Comparison of ENCODE assay signal across 27 cellular contexts in genomic region chr1:51744506-51745303, GRCh38.
DNase-seq lines count a peak whose midpoint lies in the region; ATAC-seq and TF ChIP-seq lines count a peak whose summit lies in the region.
"Had no signal": no experiment of that assay in that cellular context is flagged by ENCODE, and none has a peak within 500 bp of the region (broad histone marks: within the 10 kb centered on the region; RNA-seq: fewer than 3 reads in every experiment).

No MANE protein-coding gene starts in this region.

- H3K9me3 ChIP-seq in T-helper 17 cell (ENCODE audit: control insufficient read depth, low read length, poor library complexity, severe bottlenecking) (no peaks in the 10 kb centered on the region), breast epithelium (no peaks in the 10 kb centered on the region)
- H3K9me3 ChIP-seq: upper lobe of right lung had no signal

- TF ChIP-seq POLR2A in breast epithelium (IDR thresholded peaks at IDR 0.05), result no peak

- H3K9me3 Mint-ChIP-seq in activated CD4-positive, alpha-beta T cell treated with anti-CD3 and anti-CD28 coated beads for 36 hours (ENCODE audit: low read depth), result no peaks in the 10 kb centered on the region
- no peaks in the 10 kb centered on the region for H3K9me3 Mint-ChIP-seq in nephron
- no peaks in the 10 kb centered on the region for H3K9me3 Mint-ChIP-seq in stimulated activated memory B cell treated with anti-CD40 and anti-IgM and Interleukin-4, amounts not matched to agents 10 μg/mL and 1 μg/mL and 100 μg/mL, for 72 hours
- H3K9me3 Mint-ChIP-seq: activated naive CD4-positive, alpha-beta T cell treated with anti-CD3 and anti-CD28 coated beads for 36 hours; CD8-positive, alpha-beta T cell had no signal

- H3K4me1 ChIP-seq in breast epithelium, result no peaks in the 10 kb centered on the region

- ATAC-seq in activated CD4-positive, alpha-beta T cell treated with anti-CD3 and anti-CD28 coated beads for 36 hours, result peak; percentile 44
- ATAC-seq in GM21529 (IDR thresholded peaks at IDR 0.05; ENCODE audit: unreplicated experiment) (peak; percentile 55), T-helper 17 cell (no peak), HG02973 (IDR thresholded peaks at IDR 0.05; ENCODE audit: unreplicated experiment) (no peak)
- ATAC-seq in stimulated activated memory B cell treated with anti-CD40 and anti-IgM and Interleukin-4, amounts not matched to agents 10 μg/mL and 1 μg/mL and 100 μg/mL, for 72 hours, result no peak
- ATAC-seq: CD8-positive, alpha-beta T cell; HCT116; Panc1; upper lobe of right lung had no signal

- peaks cover 26% of the 10 kb centered on the region for H3K4me1 Mint-ChIP-seq in activated CD4-positive, alpha-beta T cell treated with anti-CD3 and anti-CD28 coated beads for 36 hours
- peaks cover 20% of the 10 kb centered on the region for H3K4me1 Mint-ChIP-seq in T-helper 17 cell
- H3K4me1 Mint-ChIP-seq in nephron, result peaks cover 12% of the 10 kb centered on the region
- peaks cover 35% of the 10 kb centered on the region for H3K4me1 Mint-ChIP-seq in stimulated activated memory B cell treated with anti-CD40 and anti-IgM and Interleukin-4, amounts not matched to agents 10 μg/mL and 1 μg/mL and 100 μg/mL, for 72 hours

- no peaks in the 10 kb centered on the region for H3K27me3 Mint-ChIP-seq in activated CD4-positive, alpha-beta T cell treated with anti-CD3 and anti-CD28 coated beads for 36 hours
- H3K27me3 Mint-ChIP-seq in T-helper 17 cell (no peaks in the 10 kb centered on the region), nephron (ENCODE audit: low read depth) (no peaks in the 10 kb centered on the region)
- H3K27me3 Mint-ChIP-seq in stimulated activated memory B cell treated with anti-CD40 and anti-IgM and Interleukin-4, amounts not matched to agents 10 μg/mL and 1 μg/mL and 100 μg/mL, for 72 hours, result no peaks in the 10 kb centered on the region

- no peak overlapping the region for H3K4me3 Mint-ChIP-seq in activated CD4-positive, alpha-beta T cell treated with anti-CD3 and anti-CD28 coated beads for 36 hours
- H3K4me3 Mint-ChIP-seq in T-helper 17 cell, result no peak overlapping the region
- no peak overlapping the region for H3K4me3 Mint-ChIP-seq in nephron
- no peak overlapping the region for H3K4me3 Mint-ChIP-seq in stimulated activated memory B cell treated with anti-CD40 and anti-IgM and Interleukin-4, amounts not matched to agents 10 μg/mL and 1 μg/mL and 100 μg/mL, for 72 hours
- H3K4me3 Mint-ChIP-seq: activated naive CD4-positive, alpha-beta T cell treated with anti-CD3 and anti-CD28 coated beads for 36 hours; CD8-positive, alpha-beta T cell had no signal

- H3K36me3 ChIP-seq in breast epithelium, result no peaks in the 10 kb centered on the region

- H3K36me3 Mint-ChIP-seq in activated CD4-positive, alpha-beta T cell treated with anti-CD3 and anti-CD28 coated beads for 36 hours (ENCODE audit: low read depth), result peaks cover 9% of the 10 kb centered on the region
- H3K36me3 Mint-ChIP-seq in T-helper 17 cell (ENCODE audit: low read depth) (peaks cover 6% of the 10 kb centered on the region), nephron (ENCODE audit: low read depth) (peaks cover 24% of the 10 kb centered on the region)
- H3K36me3 Mint-ChIP-seq in stimulated activated memory B cell treated with anti-CD40 and anti-IgM and Interleukin-4, amounts not matched to agents 10 μg/mL and 1 μg/mL and 100 μg/mL, for 72 hours, result peaks cover 27% of the 10 kb centered on the region

- no peak for TF ChIP-seq CTCF in nephron (IDR thresholded peaks at IDR 0.05; ENCODE audit: unreplicated experiment in 3 of 3)
- TF ChIP-seq CTCF in breast epithelium (IDR thresholded peaks at IDR 0.05), result no peak

- H3K27ac Mint-ChIP-seq in activated CD4-positive, alpha-beta T cell treated with anti-CD3 and anti-CD28 coated beads for 36 hours, result no peak overlapping the region
- H3K27ac Mint-ChIP-seq in T-helper 17 cell (peak overlapping the region; percentile 6), nephron (peak overlapping the region in 2 of 3 experiments; percentile 3 to 9)
- H3K27ac Mint-ChIP-seq in stimulated activated memory B cell treated with anti-CD40 and anti-IgM and Interleukin-4, amounts not matched to agents 10 μg/mL and 1 μg/mL and 100 μg/mL, for 72 hours, result no peak overlapping the region
- H3K27ac Mint-ChIP-seq: activated naive CD4-positive, alpha-beta T cell treated with anti-CD3 and anti-CD28 coated beads for 36 hours; CD8-positive, alpha-beta T cell had no signal

- POLR2A ChIA-PET in activated CD4-positive, alpha-beta T cell treated with anti-CD3 and anti-CD28 coated beads for 36 hours (lab: Charles Lee), result no interaction called here

- no peaks in the 10 kb centered on the region for H3K27me3 ChIP-seq in breast epithelium
- H3K27me3 ChIP-seq: upper lobe of right lung had no signal

- no peak overlapping the region for H3K4me3 ChIP-seq in breast epithelium
- H3K4me3 ChIP-seq: lung, skin epidermis, upper lobe of right lung had no signal

- intact Hi-C loops in activated CD4-positive, alpha-beta T cell treated with anti-CD3 and anti-CD28 coated beads for 36 hours (cut with DNase I, micrococcal nuclease), result no loop called here
- intact Hi-C loops in breast epithelium (cut with DNase I; ENCODE audit: low total_unique reads), result no loop called here

- no peak overlapping the region for H3K27ac ChIP-seq in breast epithelium
- H3K27ac ChIP-seq: skin epidermis, upper lobe of right lung had no signal

- CTCF ChIA-PET in activated CD4-positive, alpha-beta T cell treated with anti-CD3 and anti-CD28 coated beads for 36 hours (lab: Charles Lee), result interaction anchor here (0.9 kb wide), 1 partner anchor 24 kb away, joined by 3 read pairs; no protein-coding TSS in a partner anchor

- no peak for DNase-seq in activated CD4-positive, alpha-beta T cell treated with anti-CD3 and anti-CD28 coated beads for 36 hours
- DNase-seq in activated CD4-positive, alpha-beta T cell treated with anti-CD3 and anti-CD28 coated beads, Interleukin-2, amount 50 U/mL, for 4 hours, result no peak
- DNase-seq in T-helper 17 cell (no peak), breast epithelium (ENCODE audit: low spot score in 2 of 2) (no peak)
- DNase-seq: 8988T; activated CD4-positive, CD25-positive, alpha-beta regulatory T cell treated with anti-CD3 and anti-CD28 coated beads, Interleukin-2, amount 50 U/mL, for 72 hours; activated naive CD4-positive, alpha-beta T cell treated with anti-CD3 and anti-CD28 coated beads for 36 hours; activated T-cell treated with anti-CD3 and anti-CD28 coated beads, Interleukin-2, amount 50 U/mL, for 48 hours; AML-193; CD8-positive, alpha-beta T cell; central memory CD4-positive, alpha-beta T cell; DMS 273 treated with DMSO at 0.1 percent for 48 hours; glutamatergic neuron; kidney; NCI-H2107; NCI-H446 treated with DMSO at 0.1 percent for 48 hours; NK-92 treated with Interleukin-12 subunit alpha and Interleukin-12 subunit beta, amount 100 ng/mL, for 24 hours; stimulated activated CD4-positive, alpha-beta T cell treated with anti-CD3 and anti-CD28 coated beads, Interleukin-1b, Interleukin-23, amount 100 ng/mL, for 48 hours; upper lobe of right lung had no signal

Comparison
In these comparisons a context has a peak if more than half of its experiments do, and no peak if none do; other contexts are left out.
1. ATAC-seq: peak in activated CD4-positive, alpha-beta T cell treated with anti-CD3 and anti-CD28 coated beads for 36 hours (single experiment) and GM21529 (single experiment); none in T-helper 17 cell (single experiment), HG02973 (single experiment) and stimulated activated memory B cell treated with anti-CD40 and anti-IgM and Interleukin-4, amounts not matched to agents 10 μg/mL and 1 μg/mL and 100 μg/mL, for 72 hours (single experiment).
2. H3K27ac Mint-ChIP-seq: peak in T-helper 17 cell (single experiment) and nephron (2 of 3); none in activated CD4-positive, alpha-beta T cell treated with anti-CD3 and anti-CD28 coated beads for 36 hours (single experiment) and stimulated activated memory B cell treated with anti-CD40 and anti-IgM and Interleukin-4, amounts not matched to agents 10 μg/mL and 1 μg/mL and 100 μg/mL, for 72 hours (single experiment).